8 cellular contexts compared by ENCODE assay signal in the genomic region with DNA sequence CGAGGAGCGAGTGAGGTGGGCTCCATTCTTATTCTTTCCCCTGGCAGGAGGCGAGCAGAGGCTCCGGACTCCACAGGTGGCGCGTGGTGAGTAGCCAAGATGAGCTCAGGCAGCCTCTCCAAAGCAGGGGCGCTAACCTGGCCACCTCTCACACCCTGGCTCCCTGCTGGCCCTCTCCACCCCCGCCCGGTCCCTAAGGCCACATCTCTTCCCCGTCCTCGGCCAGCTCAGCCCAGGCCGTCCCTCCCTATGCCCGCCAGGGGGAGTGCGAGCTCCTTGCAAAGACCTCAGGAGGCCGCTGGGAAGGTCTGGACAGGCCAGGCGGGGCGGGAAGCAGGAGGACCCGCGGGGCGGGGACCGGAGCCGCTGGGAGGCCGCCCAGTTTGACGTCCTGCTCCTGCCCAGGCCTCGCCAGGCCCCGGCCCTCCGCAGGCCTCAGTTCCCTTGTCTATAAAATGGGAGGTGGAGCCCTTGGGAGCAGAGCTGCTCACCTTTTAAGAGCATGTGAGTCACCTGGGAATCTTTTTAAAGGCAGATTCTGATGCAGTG. TPM values are rescaled to one million over a fixed set of nuclear protein-coding genes. Genes with fewer than 3 reads are reported as not detected.
DNase-seq lines count a peak whose midpoint lies in the region; ATAC-seq, FAIRE-seq and TF ChIP-seq lines count a peak whose summit lies in the region.

No MANE protein-coding gene starts in this region.

- H3K4me3 ChIP-seq in astrocyte (ENCODE audit: insufficient read depth, low read depth, low read length) (peak overlapping the region; percentile 7), skeletal muscle cell (ENCODE audit: low read depth, low read length) (peak overlapping the region; percentile 9)

- H3K27me3 Mint-ChIP-seq in T-helper 17 cell (peaks cover 45% of the 10 kb centered on the region), astrocyte (ENCODE audit: low read depth, unreplicated experiment) (peaks cover 24% of the 10 kb centered on the region)

- ATAC-seq in HG02571 (IDR thresholded peaks at IDR 0.05; ENCODE audit: unreplicated experiment): peak; percentile 68
- peak; percentile 75 for ATAC-seq in T-helper 17 cell
- ATAC-seq in GM18520 (IDR thresholded peaks at IDR 0.05; ENCODE audit: unreplicated experiment): no peak

- FAIRE-seq in G401.6 (lab: Jason Lieb, UNC) (peak; percentile 63), astrocyte (lab: Jason Lieb, UNC) (no peak)

- peak overlapping the region; percentile 81 for H3K4me2 ChIP-seq in astrocyte (ENCODE audit: low read length)

- peaks cover 12% of the 10 kb centered on the region for H3K4me1 ChIP-seq in astrocyte (ENCODE audit: insufficient read depth, low read length)

- H3K4me3 Mint-ChIP-seq in T-helper 17 cell: no peak overlapping the region
- no peak overlapping the region for H3K4me3 Mint-ChIP-seq in astrocyte (ENCODE audit: unreplicated experiment)

- H3K36me3 ChIP-seq in astrocyte (ENCODE audit: insufficient read depth, low read length): no peaks in the 10 kb centered on the region

- no peaks in the 10 kb centered on the region for H3K9me3 Mint-ChIP-seq in astrocyte (ENCODE audit: unreplicated experiment)

- no peaks in the 10 kb centered on the region for H3K79me2 ChIP-seq in astrocyte (ENCODE audit: insufficient read depth, low read length)

- no peak overlapping the region for H3K27ac ChIP-seq in astrocyte (ENCODE audit: low read depth, low read length)

- DNase-seq in NCI-H1436 (lab: John Stamatoyannopoulos, UW) (peak; percentile 82), T-helper 17 cell (peak; percentile 22 to 54 (median 24)), astrocyte (ENCODE audit: low read depth) (peak; percentile 79), hippocampal formation (lab: John Stamatoyannopoulos, UW) (peak; percentile 81 to 87), skeletal muscle cell (ENCODE audit: low read depth) (peak; percentile 70)

- TF ChIP-seq CTCF in astrocyte (IDR thresholded peaks at IDR 0.05; ENCODE audit: insufficient read depth, low read depth, low read length): peak; percentile 59

- no peaks in the 10 kb centered on the region for H3K27me3 ChIP-seq in astrocyte (ENCODE audit: insufficient read depth, low read length)

- H4K20me1 ChIP-seq in astrocyte (ENCODE audit: insufficient read depth, low read length): no peaks in the 10 kb centered on the region

- H3K9me3 ChIP-seq in T-helper 17 cell (ENCODE audit: control insufficient read depth, low read length, poor library complexity, severe bottlenecking) (no peaks in the 10 kb centered on the region), astrocyte (ENCODE audit: insufficient read depth, low read depth, low read length) (peaks cover 3% of the 10 kb centered on the region)

- H3K4me1 Mint-ChIP-seq in T-helper 17 cell (peaks cover 4% of the 10 kb centered on the region), astrocyte (ENCODE audit: low read depth, unreplicated experiment) (no peaks in the 10 kb centered on the region)

- peak overlapping the region; percentile 66 for H3K9ac ChIP-seq in astrocyte (ENCODE audit: low read length)

- no peaks in the 10 kb centered on the region for H3K36me3 Mint-ChIP-seq in T-helper 17 cell (ENCODE audit: low read depth)
- no peaks in the 10 kb centered on the region for H3K36me3 Mint-ChIP-seq in astrocyte (ENCODE audit: low read depth, unreplicated experiment)

- H3K27ac Mint-ChIP-seq in T-helper 17 cell (no peak overlapping the region), astrocyte (ENCODE audit: unreplicated experiment) (peak overlapping the region; percentile 41)

- H2AFZ ChIP-seq in astrocyte (ENCODE audit: low read depth, low read length): peak overlapping the region; percentile 72

RNA-seq across cellular contexts. Expression of gene GGTA1, which starts 46.3 kb away (rescaled TPM):
- total RNA-seq in T-helper 17 cell (1 to 10 TPM in 1 of 2 donors, under 1 TPM in 1; 0.50 to 7.7 TPM), astrocyte (0.18 TPM in 1 of 2 replicates, not detected in the other)

Comparison
In these comparisons a context has a peak if more than half of its experiments do, and no peak if none do; other contexts are left out.
1. DNase-seq: peak in every context shown above with its lines; median percentile 84 in hippocampal formation; 82 in NCI-H1436; 79 in astrocyte; 70 in skeletal muscle cell; 24 in T-helper 17 cell.